Comparison of ENCODE assay signal across 8 cellular contexts in the genomic region with DNA sequence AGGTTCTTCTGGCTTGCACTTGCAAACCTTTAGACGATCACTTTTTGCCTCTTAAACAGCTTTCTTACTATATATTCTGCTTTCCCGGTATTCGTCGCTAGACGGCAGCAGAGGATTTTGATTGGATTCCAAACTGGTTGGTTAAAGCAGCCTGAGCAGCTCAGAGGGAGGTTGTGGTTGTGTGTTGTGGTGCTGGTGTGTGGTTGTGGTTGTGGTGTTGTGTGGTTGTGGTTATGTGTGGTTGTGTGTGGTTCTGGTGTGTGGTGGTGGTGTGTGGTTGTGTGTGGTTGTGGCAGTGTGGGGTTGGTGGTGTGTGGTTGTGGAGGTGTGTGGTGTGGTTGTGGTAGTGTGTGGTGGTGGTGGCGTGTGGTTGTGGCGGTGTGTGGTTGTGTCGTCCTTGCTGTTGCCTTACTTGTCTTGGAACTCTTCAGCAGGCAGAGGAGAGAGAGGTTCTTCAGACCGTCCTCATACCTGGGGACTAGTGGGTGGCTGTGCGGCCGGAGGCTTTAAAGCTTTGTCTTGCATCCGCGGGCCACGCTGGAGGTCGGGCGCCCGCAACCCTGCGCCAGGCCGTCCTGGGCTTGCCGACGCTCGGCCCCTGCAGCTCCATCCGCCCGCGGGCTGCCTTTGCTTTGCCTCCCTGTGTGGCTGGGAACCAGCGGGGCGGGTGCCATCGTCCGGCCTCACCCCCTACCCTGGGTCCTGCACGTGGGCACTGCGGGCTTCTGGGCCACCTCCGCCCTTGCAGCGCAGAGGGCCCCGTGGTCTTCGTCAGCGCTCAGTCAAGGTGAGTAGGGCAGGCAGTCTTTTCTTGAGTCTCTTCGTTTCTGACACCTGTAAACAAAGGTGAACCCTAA.
DNase-seq lines count a peak whose midpoint lies in the region; ATAC-seq and TF ChIP-seq lines count a peak whose summit lies in the region.

No MANE protein-coding gene starts in this region.

- H2AK5ac ChIP-seq in neuronal stem cell (ENCODE audit: low read depth, low read length) = peak overlapping the region; percentile 79

- no peaks in the 10 kb centered on the region for H4K20me1 ChIP-seq in fibroblast of lung (ENCODE audit: control insufficient read depth, extremely low read depth, insufficient read depth, low read length)

- H3K79me1 ChIP-seq in neuronal stem cell (ENCODE audit: low read depth, low read length) = no peaks in the 10 kb centered on the region

- H2BK120ac ChIP-seq in neuronal stem cell (ENCODE audit: low read depth, low read length) = peak overlapping the region; percentile 38

- H3K36me3 Mint-ChIP-seq in T-helper 2 cell treated with Interferon-gamma antibody and Interleukin-4, amounts not matched to agents 5 μg/mL and 100 μg/mL, for 36 hours (ENCODE audit: low read depth) = no peaks in the 10 kb centered on the region

- no peaks in the 10 kb centered on the region for H3K27me3 Mint-ChIP-seq in T-helper 2 cell treated with Interferon-gamma antibody and Interleukin-4, amounts not matched to agents 5 μg/mL and 100 μg/mL, for 36 hours (ENCODE audit: low read depth)

- H3K9me3 ChIP-seq in fibroblast of lung (ENCODE audit: control insufficient read depth, insufficient read depth, low read depth, low read length) (no peaks in the 10 kb centered on the region), neuronal stem cell (replicated peaks in 1 of 2; ENCODE audit: control insufficient read depth in 2 of 2, insufficient read depth in 1 of 2, low read depth in 1 of 2, low read length in 2 of 2) (peaks cover 0 to 7% of the 10 kb centered on the region in 2 donors)

- H3K4me1 Mint-ChIP-seq in T-helper 2 cell treated with Interferon-gamma antibody and Interleukin-4, amounts not matched to agents 5 μg/mL and 100 μg/mL, for 36 hours (ENCODE audit: low read depth) = no peaks in the 10 kb centered on the region

- H3K14ac ChIP-seq in neuronal stem cell (ENCODE audit: low read length) = peak overlapping the region; percentile 72

- H2AFZ ChIP-seq in fibroblast of lung (ENCODE audit: low read length) (no peak overlapping the region), neuronal stem cell (ENCODE audit: low read length) (no peak overlapping the region)

- H3K4me1 ChIP-seq in fibroblast of lung (ENCODE audit: control insufficient read depth, extremely low read depth, insufficient read depth, low read length) (no peaks in the 10 kb centered on the region), neuronal stem cell (ENCODE audit: control insufficient read depth in 2 of 2, insufficient read depth in 1 of 2, low read depth in 1 of 2, low read length in 2 of 2) (peaks cover 11 to 12% of the 10 kb centered on the region in 2 donors)

- no peaks in the 10 kb centered on the region for H3K9me3 Mint-ChIP-seq in T-helper 2 cell treated with Interferon-gamma antibody and Interleukin-4, amounts not matched to agents 5 μg/mL and 100 μg/mL, for 36 hours

- no peak overlapping the region for H3K4me3 ChIP-seq in fibroblast of lung (replicated peaks in 1 of 4; ENCODE audit: control extremely low read depth in 1 of 4, insufficient read depth in 1 of 4, low read depth in 3 of 4, low read length in 4 of 4)
- H3K4me3 ChIP-seq in neuronal stem cell (ENCODE audit: low read length in 2 of 2) = peak overlapping the region in 1 of 2 donors; percentile 72

- no peak overlapping the region for H3K4ac ChIP-seq in neuronal stem cell (ENCODE audit: low read length)

- WGBS in neuronal stem cell (ENCODE audit: extremely low coverage in 2 of 2, insufficient read length in 2 of 2, insufficient replicate concordance in 1 of 2), 2 donors = no CpG with 5 or more reads among the region's 37 CpGs

- H3K27me3 ChIP-seq in fibroblast of lung (ENCODE audit: control insufficient read depth, insufficient read depth, low read length) (no peaks in the 10 kb centered on the region), neuronal stem cell (ENCODE audit: control insufficient read depth in 3 of 3, insufficient read depth in 3 of 3, low read depth in 1 of 3, low read length in 3 of 3) (no peaks in the 10 kb centered on the region)

- no peak overlapping the region for H2BK5ac ChIP-seq in neuronal stem cell (ENCODE audit: low read length)

- H3K18ac ChIP-seq in neuronal stem cell (ENCODE audit: low read length) = peak overlapping the region; percentile 91

- peak overlapping the region; percentile 71 for H3K23ac ChIP-seq in neuronal stem cell (ENCODE audit: low read depth, low read length, poor library complexity)

- H3K36me3 ChIP-seq in fibroblast of lung (ENCODE audit: control insufficient read depth, insufficient read depth, low read length) (no peaks in the 10 kb centered on the region), neuronal stem cell (replicated peaks in 1 of 2; ENCODE audit: control insufficient read depth in 2 of 2, insufficient read depth in 2 of 2, low read length in 2 of 2) (no peaks in the 10 kb centered on the region)

- peak overlapping the region; percentile 47 for H3K27ac Mint-ChIP-seq in T-helper 2 cell treated with Interferon-gamma antibody and Interleukin-4, amounts not matched to agents 5 μg/mL and 100 μg/mL, for 36 hours

- no peak overlapping the region for H4K8ac ChIP-seq in neuronal stem cell (ENCODE audit: low read depth, low read length)

- no peak for ATAC-seq in HG03025 (IDR thresholded peaks at IDR 0.05; ENCODE audit: low FRiP score, unreplicated experiment)

- peak; percentile 40 for DNase-seq in stimulated activated CD4-positive, alpha-beta T cell treated with anti-CD3 and anti-CD28 coated beads, Interleukin-15, amount 100 ng/mL, for 24 hours
- DNase-seq in stimulated activated CD4-positive, alpha-beta T cell treated with anti-CD3 and anti-CD28 coated beads, Interleukin-4, amount 100 ng/mL, for 4 hours = no peak
- DNase-seq in NCI-H128 (lab: John Stamatoyannopoulos, UW; ENCODE audit: unreplicated experiment) = peak; percentile 50
- peak; percentile 5 for DNase-seq in T-helper 2 cell treated with Interferon-gamma antibody and Interleukin-4, amounts not matched to agents 5 μg/mL and 100 μg/mL, for 36 hours (ENCODE audit: low spot score)
- DNase-seq in fibroblast of lung (ENCODE audit: low read depth in 2 of 2) = peak; percentile 41 to 79
- DNase-seq in neuronal stem cell (ENCODE audit: low spot score) = peak; percentile 58
- DNase-seq in T-helper 9 cell = no peak

- H3K79me2 ChIP-seq in fibroblast of lung (ENCODE audit: control insufficient read depth, insufficient read depth, low read length) = no peaks in the 10 kb centered on the region

- peak; percentile 95 to 96 for TF ChIP-seq CTCF in fibroblast of lung (conservative IDR thresholded peaks at IDR 0.05 in 1 of 2, IDR thresholded peaks at IDR 0.05 in 1 of 2; ENCODE audit: low read depth in 1 of 2, low read length in 2 of 2)

- H3K9ac ChIP-seq in fibroblast of lung (ENCODE audit: insufficient read depth, low read length) = no peak overlapping the region
- peak overlapping the region; percentile 75 for H3K9ac ChIP-seq in neuronal stem cell (ENCODE audit: low read depth, low read length, poor library complexity)

- H3K27ac ChIP-seq in fibroblast of lung (ENCODE audit: insufficient read depth, low read length) = no peak overlapping the region
- H3K27ac ChIP-seq in neuronal stem cell (replicated peaks; ENCODE audit: low read length) = peak overlapping the region; percentile 12

- H3K4me3 Mint-ChIP-seq in T-helper 2 cell treated with Interferon-gamma antibody and Interleukin-4, amounts not matched to agents 5 μg/mL and 100 μg/mL, for 36 hours = no peak overlapping the region

- peak overlapping the region; percentile 59 for H2BK15ac ChIP-seq in neuronal stem cell (ENCODE audit: low read length)

- H4K91ac ChIP-seq in neuronal stem cell (ENCODE audit: low read depth, low read length, poor library complexity) = peak overlapping the region; percentile 86

- peak overlapping the region; percentile 23 for H3K4me2 ChIP-seq in fibroblast of lung (ENCODE audit: extremely low read depth, insufficient read depth, low read length)
- H3K4me2 ChIP-seq in neuronal stem cell (ENCODE audit: insufficient read depth, low read length, poor library complexity, severe bottlenecking) = no peak overlapping the region

- H2BK12ac ChIP-seq in neuronal stem cell (ENCODE audit: low read length) = peak overlapping the region; percentile 75

Comparison
In these comparisons a context has a peak if more than half of its experiments do, and no peak if none do; other contexts are left out.
1. DNase-seq: peak in stimulated activated CD4-positive, alpha-beta T cell treated with anti-CD3 and anti-CD28 coated beads, Interleukin-15, amount 100 ng/mL, for 24 hours (single experiment), NCI-H128 (single experiment), T-helper 2 cell treated with Interferon-gamma antibody and Interleukin-4, amounts not matched to agents 5 μg/mL and 100 μg/mL, for 36 hours (single experiment), fibroblast of lung (2 of 2) and neuronal stem cell (single experiment); none in stimulated activated CD4-positive, alpha-beta T cell treated with anti-CD3 and anti-CD28 coated beads, Interleukin-4, amount 100 ng/mL, for 4 hours (0 of 2) and T-helper 9 cell (single experiment).